In the genomic region with DNA sequence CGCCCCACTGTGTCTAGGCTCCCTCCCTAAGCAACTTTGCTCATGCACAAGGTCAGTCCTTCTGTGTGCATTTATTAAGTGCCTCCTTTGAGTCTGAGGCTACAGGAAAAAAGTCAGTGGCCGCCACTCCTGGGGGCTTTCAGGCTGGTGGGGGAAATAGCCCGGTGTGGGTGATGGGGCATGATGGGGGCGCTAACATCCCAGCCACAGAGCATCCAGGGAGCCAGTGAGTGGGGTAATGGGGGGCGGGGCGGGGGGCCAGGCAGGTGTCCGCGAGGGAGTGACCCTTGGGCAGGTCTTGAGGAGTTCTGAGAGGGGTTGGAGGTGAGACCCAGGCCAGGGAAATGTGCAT, we compare ENCODE assay signal across 9 cellular contexts. TPM values are rescaled to one million over a fixed set of nuclear protein-coding genes. Genes with fewer than 3 reads are reported as not detected.
A peak's percentile ranks its signal among the peaks of the same experiment; 100 is the strongest.
DNase-seq lines count a peak whose midpoint lies in the region; ATAC-seq and TF ChIP-seq lines count a peak whose summit lies in the region.
"Had no signal": no experiment of that assay in that cellular context is flagged by ENCODE, and none has a peak within 500 bp of the region (broad histone marks: within the 10 kb centered on the region; RNA-seq: fewer than 3 reads in every experiment).

No MANE protein-coding gene starts in this region.

- intact Hi-C loops in left ventricle myocardium inferior (cut with micrococcal nuclease) (no loop called here), left ventricle myocardium superior (cut with micrococcal nuclease) (no loop called here), upper lobe of right lung (cut with DNase I) (no loop called here)

- no peaks in the 10 kb centered on the region for H3K27me3 ChIP-seq in left ventricle myocardium inferior (ENCODE audit: low read depth)
- H3K27me3 ChIP-seq in adipocyte (replicated peaks; ENCODE audit: control insufficient read depth, insufficient read depth, low read length): no peaks in the 10 kb centered on the region
- no peaks in the 10 kb centered on the region for H3K27me3 ChIP-seq in mucosa of stomach (ENCODE audit: control insufficient read depth, insufficient read depth, low read length)
- H3K27me3 ChIP-seq in upper lobe of right lung: no peaks in the 10 kb centered on the region
- H3K27me3 ChIP-seq: tibial nerve had no signal

- H3K9ac ChIP-seq in adipocyte (ENCODE audit: low read length) (peak overlapping the region; percentile 50), mucosa of stomach (ENCODE audit: low read length) (peak overlapping the region; percentile 62)

- DNase-seq in left ventricle myocardium inferior: no peak
- DNase-seq in left ventricle myocardium superior: no peak
- DNase-seq in adipocyte (ENCODE audit: low read depth): no peak
- DNase-seq in upper lobe of right lung: no peak
- no peak for DNase-seq in NCI-H2081 treated with DMSO at 0.1 percent for 48 hours (lab: John Stamatoyannopoulos, UW)
- DNase-seq in medulla oblongata (ENCODE audit: extremely low spot score): no peak

- H3K4me1 ChIP-seq in left ventricle myocardium inferior: peaks cover 50% of the 10 kb centered on the region
- peaks cover 17% of the 10 kb centered on the region for H3K4me1 ChIP-seq in adipocyte (ENCODE audit: control insufficient read depth, insufficient read depth, low read length)
- H3K4me1 ChIP-seq in mucosa of stomach (ENCODE audit: control insufficient read depth, insufficient read depth, low read length): peaks cover 47% of the 10 kb centered on the region
- peaks cover 21% of the 10 kb centered on the region for H3K4me1 ChIP-seq in upper lobe of right lung

- H3K27ac ChIP-seq in left ventricle myocardium inferior (replicated peaks) (peak overlapping the region; percentile 76), upper lobe of right lung (no peak overlapping the region)

- H3K9me3 ChIP-seq in left ventricle myocardium inferior (replicated peaks) (no peaks in the 10 kb centered on the region), adipocyte (ENCODE audit: control insufficient read depth, low read length) (no peaks in the 10 kb centered on the region), mucosa of stomach (ENCODE audit: control insufficient read depth, low read length) (no peaks in the 10 kb centered on the region), upper lobe of right lung (no peaks in the 10 kb centered on the region)
- H3K9me3 ChIP-seq: tibial nerve had no signal

- H3K36me3 ChIP-seq in left ventricle myocardium inferior (no peaks in the 10 kb centered on the region), adipocyte (ENCODE audit: control insufficient read depth, insufficient read depth, low read length, severe bottlenecking) (no peaks in the 10 kb centered on the region), mucosa of stomach (ENCODE audit: control insufficient read depth, insufficient read depth, low read length) (peaks cover 12% of the 10 kb centered on the region), upper lobe of right lung (no peaks in the 10 kb centered on the region)
- H3K36me3 ChIP-seq: tibial nerve had no signal

- H3K4me3 ChIP-seq in left ventricle myocardium inferior: peak overlapping the region; percentile 49
- H3K4me3 ChIP-seq in adipocyte (ENCODE audit: low read length): no peak overlapping the region
- peak overlapping the region; percentile 1 for H3K4me3 ChIP-seq in mucosa of stomach (ENCODE audit: low read length)
- peak overlapping the region; percentile 22 for H3K4me3 ChIP-seq in upper lobe of right lung

- no peak for TF ChIP-seq CTCF in left ventricle myocardium inferior (IDR thresholded peaks at IDR 0.05; ENCODE audit: borderline replicate concordance)
- no peak for TF ChIP-seq CTCF in upper lobe of right lung (IDR thresholded peaks at IDR 0.05)

- ATAC-seq in left ventricle myocardium superior: no peak
- no peak for ATAC-seq in upper lobe of right lung
- ATAC-seq in GM21825 (IDR thresholded peaks at IDR 0.05; ENCODE audit: unreplicated experiment): no peak

RNA-seq across cellular contexts. Expression of a gene that starts 10.0 kb away (rescaled TPM):
- total RNA-seq in left ventricle myocardium inferior (40.3 TPM), left ventricle myocardium superior (52.5 TPM), upper lobe of right lung (94.6 TPM)

RNA-seq across cellular contexts. Expression of a gene that starts 28.6 kb away (rescaled TPM):
- total RNA-seq in left ventricle myocardium inferior: 13.1 TPM
- total RNA-seq in left ventricle myocardium superior: 13.0 TPM
- total RNA-seq in upper lobe of right lung: 23.2 TPM

RNA-seq across cellular contexts. Expression of a gene that starts 36.1 kb away (rescaled TPM):
- total RNA-seq in left ventricle myocardium inferior (22.5 TPM), left ventricle myocardium superior (18.4 TPM), upper lobe of right lung (29.4 TPM)

RNA-seq across cellular contexts. Expression of a gene that starts 43.9 kb away (rescaled TPM):
- total RNA-seq in left ventricle myocardium inferior (1.1 TPM), left ventricle myocardium superior (0.40 TPM), upper lobe of right lung (20.9 TPM)

RNA-seq across cellular contexts. Expression of a gene that starts 47.3 kb away (rescaled TPM):
- total RNA-seq in left ventricle myocardium inferior (not detected), left ventricle myocardium superior (not detected), upper lobe of right lung (not detected)
- total RNA-seq: tibial nerve had no signal
